2 cellular contexts compared by ENCODE assay signal in genomic region chr3:49794926-49795905, GRCh38.
TF ChIP-seq lines count a peak whose summit lies in the region.

No MANE protein-coding gene starts in this region.

TF ChIP-seq in GM23338, 12 proteins besides CTCF, POLR2A, EP300 and RAD21:
- TF ChIP-seq REST (IDR thresholded peaks at IDR 0.05; ENCODE audit: unreplicated experiment) (no peak), JUNB (IDR thresholded peaks at IDR 0.05; ENCODE audit: unreplicated experiment) (no peak), CREB1 (CRISPR knock-in tag; IDR thresholded peaks at IDR 0.05; ENCODE audit: low read depth) (no peak), ZNF114 (CRISPR knock-in tag; IDR thresholded peaks at IDR 0.05) (no peak), EZH2phosphoT487 (IDR thresholded peaks at IDR 0.05; ENCODE audit: unreplicated experiment) (no peak), EZH2 (IDR thresholded peaks at IDR 0.05; ENCODE audit: low read depth, unreplicated experiment) (no peak), ZNF462 (CRISPR knock-in tag; IDR thresholded peaks at IDR 0.05) (no peak), STAT1 (IDR thresholded peaks at IDR 0.05; ENCODE audit: unreplicated experiment) (no peak), POLR2AphosphoS5 (IDR thresholded peaks at IDR 0.05; ENCODE audit: low read depth) (no peak), NANOG (IDR thresholded peaks at IDR 0.05; ENCODE audit: borderline replicate concordance) (no peak), ETS1 (IDR thresholded peaks at IDR 0.05) (no peak), ZNF331 (CRISPR knock-in tag; IDR thresholded peaks at IDR 0.05; ENCODE audit: low read depth) (no peak)

TF ChIP-seq in H1, 55 proteins besides CTCF, POLR2A, EP300 and RAD21:
- TF ChIP-seq BRCA1 (IDR thresholded peaks at IDR 0.05; ENCODE audit: low read depth, low read length) (no peak), GABPA (IDR thresholded peaks at IDR 0.05; ENCODE audit: borderline replicate concordance, insufficient read depth, low read length) (no peak), NRF1 (IDR thresholded peaks at IDR 0.05; ENCODE audit: low read depth, low read length) (no peak), HDAC6 (IDR thresholded peaks at IDR 0.05; ENCODE audit: low read depth, low read length) (no peak), EGR1 (IDR thresholded peaks at IDR 0.05; ENCODE audit: borderline replicate concordance, low read depth, low read length) (no peak), BACH1 (IDR thresholded peaks at IDR 0.05; ENCODE audit: low read length) (no peak), YY1 (IDR thresholded peaks at IDR 0.05; ENCODE audit: low read depth, low read length) (no peak), EZH2 (IDR thresholded peaks at IDR 0.05; ENCODE audit: low read depth, low read length, severe bottlenecking) (no peak), CTBP2 (IDR thresholded peaks at IDR 0.05; ENCODE audit: borderline replicate concordance, insufficient read depth, insufficient read length, low read length) (no peak), SP1 (IDR thresholded peaks at IDR 0.05; ENCODE audit: low read depth, low read length) (no peak)
TF ChIP-seq in H1: peak in this region for 0.
